Comparison of ENCODE assay signal across 18 cellular contexts in genomic region chr7:138610671-138611170, GRCh38.
DNase-seq lines count a peak whose midpoint lies in the region; ATAC-seq and TF ChIP-seq lines count a peak whose summit lies in the region.
"Had no signal": no experiment of that assay in that cellular context is flagged by ENCODE, and none has a peak within 500 bp of the region (broad histone marks: within the 10 kb centered on the region; RNA-seq: fewer than 3 reads in every experiment).

No MANE protein-coding gene starts in this region.

- CTCF ChIA-PET in Caco-2 (lab: Charles Lee), result no interaction called here

- no peaks in the 10 kb centered on the region for H3K27me3 Mint-ChIP-seq in Caco-2 (ENCODE audit: insufficient read depth, unreplicated experiment)

- no peak for TF ChIP-seq CTCF in Caco-2 (IDR thresholded peaks at IDR 0.05; ENCODE audit: insufficient read depth in 1 of 2, low read depth in 1 of 2, low read length in 1 of 2, severe bottlenecking in 1 of 2, unreplicated experiment in 1 of 2)
- TF ChIP-seq CTCF in adrenal gland (IDR thresholded peaks at IDR 0.05), result no peak
- TF ChIP-seq CTCF in left lung (IDR thresholded peaks at IDR 0.05), result no peak
- TF ChIP-seq CTCF in ovary (IDR thresholded peaks at IDR 0.05), result no peak

- H3K27ac ChIP-seq in adrenal gland (no peak overlapping the region), left lung (no peak overlapping the region), ovary (peak overlapping the region in 1 of 2 donors; percentile 51)

- intact Hi-C loops in Caco-2 (cut with micrococcal nuclease; ENCODE audit: unreplicated experiment) (no loop called here), adrenal gland (cut with DNase I) (no loop called here), left lung (cut with DNase I) (no loop called here), ovary (cut with DNase I) (no loop called here)

- 55 to 72% (median 64%) methylated on average over 7 of the region's 7 CpGs for WGBS in adrenal gland, 4 donors
- 80 to 83% (median 81%) methylated on average over 7 of the region's 7 CpGs for WGBS in ovary, 3 donors

- TF ChIP-seq POLR2A in adrenal gland (IDR thresholded peaks at IDR 0.05) (no peak), ovary (IDR thresholded peaks at IDR 0.05) (no peak)

- no peaks in the 10 kb centered on the region for H3K36me3 ChIP-seq in Caco-2 (ENCODE audit: control insufficient read depth, insufficient read depth, low read length)
- no peaks in the 10 kb centered on the region for H3K36me3 ChIP-seq in adrenal gland (replicated peaks in 1 of 2)
- no peaks in the 10 kb centered on the region for H3K36me3 ChIP-seq in left lung
- no peaks in the 10 kb centered on the region for H3K36me3 ChIP-seq in ovary

- H3K9me3 ChIP-seq in Caco-2 (peaks cover 14% of the 10 kb centered on the region; the same call in 1 of the 2 replicates), adrenal gland (replicated peaks in 1 of 3) (no peaks in the 10 kb centered on the region), left lung (no peaks in the 10 kb centered on the region), ovary (no peaks in the 10 kb centered on the region)

- BruUV-seq in Caco-2 (replicated peaks; lab: Mats Ljungman, UMichigan), result no TSS peak

- POLR2A ChIA-PET in Caco-2 (lab: Charles Lee), result no interaction called here

- no peak overlapping the region for H3K4me3 Mint-ChIP-seq in Caco-2 (ENCODE audit: unreplicated experiment)
- H3K4me3 Mint-ChIP-seq: CD14-positive monocyte had no signal

- peaks cover 13% of the 10 kb centered on the region; the same call in 1 of the 2 replicates for H3K4me1 ChIP-seq in Caco-2
- peaks cover 6 to 8% of the 10 kb centered on the region in 2 donors for H3K4me1 ChIP-seq in adrenal gland (replicated peaks in 1 of 2)
- H3K4me1 ChIP-seq in left lung, result no peaks in the 10 kb centered on the region
- peaks cover 4% of the 10 kb centered on the region for H3K4me1 ChIP-seq in ovary (ENCODE audit: insufficient read depth)

- H3K9me3 Mint-ChIP-seq in Caco-2 (ENCODE audit: unreplicated experiment), result peaks cover 22% of the 10 kb centered on the region

- ATAC-seq in left lung (peak; percentile 96), GM21390 (IDR thresholded peaks at IDR 0.05; ENCODE audit: unreplicated experiment) (no peak), HG03045 (IDR thresholded peaks at IDR 0.05; ENCODE audit: unreplicated experiment) (no peak)
- ATAC-seq: HCT116 had no signal

- H3K27ac Mint-ChIP-seq in Caco-2 (ENCODE audit: unreplicated experiment), result peak overlapping the region; percentile 72

- in situ Hi-C loops in G401 (cut with HindIII; ENCODE audit: low sequenced_read_pairs), result no loop called here

- no peak overlapping the region for H3K4me3 ChIP-seq in Caco-2 (ENCODE audit: low read depth, low read length)
- H3K4me3 ChIP-seq in adrenal gland, result no peak overlapping the region
- H3K4me3 ChIP-seq in left lung, result no peak overlapping the region
- H3K4me3 ChIP-seq in ovary, result no peak overlapping the region

- no peaks in the 10 kb centered on the region for H3K36me3 Mint-ChIP-seq in Caco-2 (ENCODE audit: insufficient read depth, unreplicated experiment)
- H3K36me3 Mint-ChIP-seq: CD14-positive monocyte had no signal

- no peak for TF ChIP-seq EP300 in ovary (IDR thresholded peaks at IDR 0.05)

- peaks cover 17% of the 10 kb centered on the region for H3K4me1 Mint-ChIP-seq in Caco-2 (ENCODE audit: low read depth, unreplicated experiment)

- DNase-seq in Caco-2 (peak; percentile 43 to 60), adrenal gland (peak in 4 of 7 donors; percentile 13 to 48 (median 29)), left lung (peak in 1 of 2 donors; percentile 47), ovary (peak in 4 of 5 donors; percentile 34 to 47 (median 38)), nucleus accumbens (lab: John Stamatoyannopoulos, UW) (no peak), G401 (ENCODE audit: low spot score) (no peak)
- DNase-seq: DMS53; NCI-H1048; NCI-H146; NCI-H2227 treated with DMSO at 0.1 percent for 48 hours; NCI-H526; NK-92 treated with Interleukin-12 subunit alpha and Interleukin-12 subunit beta, amount 100 ng/mL, for 24 hours; OCI-M1; RPMI8226 had no signal

- H3K27me3 ChIP-seq in Caco-2 (replicated peaks; ENCODE audit: control insufficient read depth, insufficient read depth, low read length), result no peaks in the 10 kb centered on the region
- H3K27me3 ChIP-seq in adrenal gland, result no peaks in the 10 kb centered on the region
- no peaks in the 10 kb centered on the region for H3K27me3 ChIP-seq in left lung
- H3K27me3 ChIP-seq in ovary, result no peaks in the 10 kb centered on the region

Comparison
In these comparisons a context has a peak if more than half of its experiments do, and no peak if none do; other contexts are left out.
1. DNase-seq: peak in Caco-2 (2 of 2), adrenal gland (4 of 7) and ovary (4 of 5); none in nucleus accumbens (0 of 56) and G401 (single experiment).